Comparison of ENCODE assay signal across 8 cellular contexts in genomic region chr11:93198221-93198650, GRCh38. TPM values are rescaled to one million over a fixed set of nuclear protein-coding genes. Genes with fewer than 3 reads are reported as not detected.
DNase-seq lines count a peak whose midpoint lies in the region; ATAC-seq and TF ChIP-seq lines count a peak whose summit lies in the region.

No MANE protein-coding gene starts in this region.

- H3K27me3 ChIP-seq in RWPE2 (ENCODE audit: insufficient read depth, poor library complexity, severe bottlenecking) = no peaks in the 10 kb centered on the region
- no peaks in the 10 kb centered on the region for H3K27me3 ChIP-seq in osteoblast (ENCODE audit: insufficient read depth, low read length)

- peak overlapping the region; percentile 77 for H3K4me3 ChIP-seq in RWPE2 (ENCODE audit: severe bottlenecking)
- H3K4me3 ChIP-seq in epithelial cell of proximal tubule (ENCODE audit: low read depth, low read length) = peak overlapping the region; percentile 75
- peak overlapping the region; percentile 79 for H3K4me3 ChIP-seq in osteoblast (ENCODE audit: insufficient read depth, low read length)

- H3K4me1 Mint-ChIP-seq in activated CD4-positive, alpha-beta T cell treated with anti-CD3 and anti-CD28 coated beads, Interleukin-2, amount 10 ng/mL, durations not matched to agents 24 days and 14 days = peaks cover 13% of the 10 kb centered on the region

- H3K27ac ChIP-seq in RWPE2 (ENCODE audit: poor library complexity, severe bottlenecking) (peak overlapping the region; percentile 58), osteoblast (ENCODE audit: low read depth, low read length) (peak overlapping the region; percentile 88)

- H3K4me3 Mint-ChIP-seq in activated CD4-positive, alpha-beta T cell treated with anti-CD3 and anti-CD28 coated beads, Interleukin-2, amount 10 ng/mL, durations not matched to agents 24 days and 14 days = peak overlapping the region; percentile 86

- peaks cover 31% of the 10 kb centered on the region for H3K79me2 ChIP-seq in osteoblast (ENCODE audit: insufficient read depth, low read length)

- peak overlapping the region; percentile 87 for H3K27ac Mint-ChIP-seq in activated CD4-positive, alpha-beta T cell treated with anti-CD3 and anti-CD28 coated beads, Interleukin-2, amount 10 ng/mL, durations not matched to agents 24 days and 14 days

- H4K20me1 ChIP-seq in osteoblast (ENCODE audit: insufficient read depth, low read length) = peaks cover 3% of the 10 kb centered on the region

- TF ChIP-seq CTCF in RWPE2 (IDR thresholded peaks at IDR 0.05; ENCODE audit: poor library complexity, severe bottlenecking) = no peak
- no peak for TF ChIP-seq CTCF in epithelial cell of proximal tubule (conservative IDR thresholded peaks at IDR 0.05; ENCODE audit: low read depth, low read length)
- no peak for TF ChIP-seq CTCF in osteoblast (IDR thresholded peaks at IDR 0.05; ENCODE audit: extremely low read depth, low read depth, low read length)

- ATAC-seq in RWPE2 (ENCODE audit: low read depth) (no peak; the same call in 2 of the 3 replicates), HG03045 (IDR thresholded peaks at IDR 0.05; ENCODE audit: unreplicated experiment) (no peak), HG03457 (IDR thresholded peaks at IDR 0.05; ENCODE audit: unreplicated experiment) (no peak)

- H3K36me3 ChIP-seq in RWPE2 (ENCODE audit: low read depth) (no peaks in the 10 kb centered on the region), osteoblast (ENCODE audit: insufficient read depth, low read length) (no peaks in the 10 kb centered on the region)

- peaks cover 21% of the 10 kb centered on the region for H3K27me3 Mint-ChIP-seq in activated CD4-positive, alpha-beta T cell treated with anti-CD3 and anti-CD28 coated beads, Interleukin-2, amount 10 ng/mL, durations not matched to agents 24 days and 14 days

- DNase-seq in activated CD4-positive, alpha-beta T cell treated with anti-CD3 and anti-CD28 coated beads, Interleukin-2, amount 10 ng/mL, durations not matched to agents 24 days and 14 days = no peak
- no peak for DNase-seq in activated CD4-positive, alpha-beta T cell treated with anti-CD3 and anti-CD28 coated beads, Interleukin-2, amount 50 U/mL, for 4 hours
- no peak for DNase-seq in RWPE2 (ENCODE audit: low spot score)
- no peak for DNase-seq in epithelial cell of proximal tubule (ENCODE audit: low read depth)
- DNase-seq in osteoblast (ENCODE audit: insufficient read length, low spot score, missing footprints) = no peak
- no peak for DNase-seq in NCI-H2171 (lab: John Stamatoyannopoulos, UW)

- no peaks in the 10 kb centered on the region for H3K9me3 ChIP-seq in RWPE2 (ENCODE audit: severe bottlenecking)
- no peaks in the 10 kb centered on the region for H3K9me3 ChIP-seq in osteoblast (ENCODE audit: low read depth, low read length)

- peak overlapping the region; percentile 100 for H3K4me2 ChIP-seq in osteoblast (ENCODE audit: insufficient read depth, low read length)

- peak overlapping the region; percentile 88 for H2AFZ ChIP-seq in osteoblast (ENCODE audit: low read length)

- intact Hi-C loops in activated CD4-positive, alpha-beta T cell treated with anti-CD3 and anti-CD28 coated beads, Interleukin-2, amount 10 ng/mL, durations not matched to agents 24 days and 14 days (cut with micrococcal nuclease) = loop anchor here (5.0 to 10.0 kb wide), 3 partner anchors 233 to 937 kb away; partner anchors contain the start of genes C11orf54, MTNR1B and TAF1D

- H3K4me1 ChIP-seq in RWPE2 (ENCODE audit: insufficient read depth, poor library complexity, severe bottlenecking) (peaks cover 5% of the 10 kb centered on the region), osteoblast (ENCODE audit: insufficient read depth, low read length) (peaks cover 5% of the 10 kb centered on the region)

- no peaks in the 10 kb centered on the region for H3K36me3 Mint-ChIP-seq in activated CD4-positive, alpha-beta T cell treated with anti-CD3 and anti-CD28 coated beads, Interleukin-2, amount 10 ng/mL, durations not matched to agents 24 days and 14 days (ENCODE audit: low read depth)

- H3K9me3 Mint-ChIP-seq in activated CD4-positive, alpha-beta T cell treated with anti-CD3 and anti-CD28 coated beads, Interleukin-2, amount 10 ng/mL, durations not matched to agents 24 days and 14 days = no peaks in the 10 kb centered on the region

RNA-seq across cellular contexts. Expression of gene SLC36A4, which starts 0.4 kb away (rescaled TPM):
- 14.7 and 16.1 TPM in 2 replicates for total RNA-seq in activated CD4-positive, alpha-beta T cell treated with anti-CD3 and anti-CD28 coated beads, Interleukin-2, amount 10 ng/mL, durations not matched to agents 24 days and 14 days
- total RNA-seq in epithelial cell of proximal tubule = 5.8 and 8.2 TPM in 2 replicates
- total RNA-seq in osteoblast = 18.1 and 26.5 TPM in 2 replicates
